In the genomic region with DNA sequence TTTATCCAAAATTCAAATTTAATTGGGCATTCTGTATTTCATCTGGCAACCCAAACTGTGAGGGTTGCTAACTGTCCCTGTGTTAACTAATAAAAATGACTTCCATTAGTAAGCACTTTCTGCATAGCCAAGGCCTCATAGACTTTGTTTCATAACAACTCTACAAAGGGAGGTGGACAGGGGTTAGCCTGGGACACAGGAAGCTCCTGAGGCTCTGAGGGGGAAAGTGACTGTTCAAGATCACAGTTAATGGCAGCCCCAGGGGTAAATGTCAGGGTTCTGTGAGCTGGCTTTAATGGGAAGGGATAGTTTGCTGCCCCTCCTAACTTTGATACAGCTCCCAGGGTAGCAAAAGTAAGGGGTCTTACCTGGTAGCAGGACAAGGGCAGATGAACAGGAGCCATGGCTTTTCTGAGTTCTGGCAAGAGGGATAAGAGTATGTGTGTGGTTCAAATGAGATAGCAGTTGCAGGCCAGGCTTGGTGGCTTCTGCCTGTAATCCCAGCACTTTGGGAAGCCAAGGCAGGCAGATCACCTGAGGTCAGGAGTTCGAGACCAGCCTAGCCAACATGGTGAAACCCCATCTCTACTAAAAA, we compare ENCODE assay signal across 17 cellular contexts. TPM values are rescaled to one million over a fixed set of nuclear protein-coding genes. Genes with fewer than 3 reads are reported as not detected.
DNase-seq lines count a peak whose midpoint lies in the region; ATAC-seq and TF ChIP-seq lines count a peak whose summit lies in the region.
"Had no signal": no experiment of that assay in that cellular context is flagged by ENCODE, and none has a peak within 500 bp of the region (broad histone marks: within the 10 kb centered on the region; RNA-seq: fewer than 3 reads in every experiment).

No MANE protein-coding gene starts in this region.

- no peak for TF ChIP-seq POLR2A in breast epithelium (IDR thresholded peaks at IDR 0.05)

- H3K4me3 ChIP-seq in breast epithelium, result no peak overlapping the region
- no peak overlapping the region for H3K4me3 ChIP-seq in fibroblast of villous mesenchyme (ENCODE audit: low read depth, low read length)
- H3K4me3 ChIP-seq: thoracic aorta had no signal

- H3K9me3 Mint-ChIP-seq in MCF 10A (ENCODE audit: unreplicated experiment), result peaks cover 2% of the 10 kb centered on the region
- H3K9me3 Mint-ChIP-seq: nephron, WTC11 had no signal

- POLR2A ChIA-PET in MCF 10A (lab: Yijun Ruan, JAX), result interaction anchor here (0.9 to 1.3 kb wide), 2 partner anchors 34 to 43 kb away, joined by 3 to 4 read pairs; no protein-coding TSS in a partner anchor

- no peaks in the 10 kb centered on the region for H3K36me3 Mint-ChIP-seq in MCF 10A (ENCODE audit: insufficient read depth, unreplicated experiment)
- H3K36me3 Mint-ChIP-seq: WTC11 had no signal

- no peaks in the 10 kb centered on the region for H3K9me3 ChIP-seq in breast epithelium
- H3K9me3 ChIP-seq: thoracic aorta had no signal

- peaks cover 14% of the 10 kb centered on the region for H3K4me1 Mint-ChIP-seq in MCF 10A (ENCODE audit: insufficient read depth, unreplicated experiment)

- H3K36me3 ChIP-seq in breast epithelium, result no peaks in the 10 kb centered on the region
- H3K36me3 ChIP-seq: thoracic aorta had no signal

- ATAC-seq in HG02981 (IDR thresholded peaks at IDR 0.05; ENCODE audit: unreplicated experiment) (no peak), GM21367 (IDR thresholded peaks at IDR 0.05; ENCODE audit: unreplicated experiment) (no peak)
- ATAC-seq: WTC11 had no signal

- no peak overlapping the region for H3K27ac Mint-ChIP-seq in MCF 10A (ENCODE audit: low read depth, unreplicated experiment)
- H3K27ac Mint-ChIP-seq: WTC11 had no signal

- TF ChIP-seq CTCF in MCF 10A (IDR thresholded peaks at IDR 0.05; ENCODE audit: unreplicated experiment), result no peak
- no peak for TF ChIP-seq CTCF in breast epithelium (IDR thresholded peaks at IDR 0.05)
- TF ChIP-seq CTCF in fibroblast of villous mesenchyme (IDR thresholded peaks at IDR 0.05; ENCODE audit: insufficient read depth, low read depth, low read length), result no peak

- no peaks in the 10 kb centered on the region for H3K27me3 ChIP-seq in breast epithelium
- H3K27me3 ChIP-seq: foreskin keratinocyte had no signal

- no peaks in the 10 kb centered on the region for H3K4me1 ChIP-seq in breast epithelium
- H3K4me1 ChIP-seq: foreskin keratinocyte had no signal

- H3K27me3 Mint-ChIP-seq in MCF 10A (ENCODE audit: insufficient read depth, unreplicated experiment), result no peaks in the 10 kb centered on the region

- BruUV-seq in MCF 10A (replicated peaks; lab: Mats Ljungman, UMichigan), result no TSS peak

- CTCF ChIA-PET in MCF 10A (lab: Yijun Ruan, JAX), result interaction anchor here (0.5 kb wide), 1 partner anchor 16 kb away, joined by 3 read pairs; no protein-coding TSS in a partner anchor

- no peak overlapping the region for H3K27ac ChIP-seq in breast epithelium
- H3K27ac ChIP-seq: foreskin keratinocyte, thoracic aorta had no signal

- peak; percentile 30 for DNase-seq in MCF 10A (ENCODE audit: unreplicated experiment)
- DNase-seq in breast epithelium (ENCODE audit: low spot score in 2 of 2), result no peak
- DNase-seq in SKM-1 (lab: John Stamatoyannopoulos, UW; ENCODE audit: unreplicated experiment), result peak; percentile 12
- DNase-seq in fibroblast of villous mesenchyme (ENCODE audit: low read depth), result peak; percentile 58
- no peak for DNase-seq in hippocampal formation (lab: John Stamatoyannopoulos, UW)
- DNase-seq in 8988T, result no peak
- DNase-seq: activated naive CD4-positive, alpha-beta T cell treated with Interleukin-2 at 50 U/mL for 16 hours; effector CD8-positive, alpha-beta T cell; stimulated activated CD4-positive, alpha-beta T cell treated with anti-CD3 and anti-CD28 coated beads, Interleukin-1b, Interleukin-23, amount 100 ng/mL, for 48 hours had no signal

- H3K4me3 Mint-ChIP-seq in MCF 10A (ENCODE audit: unreplicated experiment), result no peak overlapping the region
- H3K4me3 Mint-ChIP-seq: nephron, WTC11 had no signal

- intact Hi-C loops in MCF 10A (cut with micrococcal nuclease), result no loop called here
- intact Hi-C loops in breast epithelium (cut with DNase I; ENCODE audit: low total_unique reads), result no loop called here

RNA-seq across cellular contexts. Expression of a gene that starts 2.2 kb away (rescaled TPM):
- not detected in 2 replicates for total RNA-seq in MCF 10A (2022)
- under 1 TPM in 1 of 3 donors, not detected in 2; 0.16 TPM for total RNA-seq in breast epithelium
- not detected in 2 replicates for total RNA-seq in fibroblast of villous mesenchyme
- total RNA-seq: bronchial epithelial cell, foreskin keratinocyte, lower leg skin, thoracic aorta, WTC11 had no signal

RNA-seq across cellular contexts. Expression of a gene that starts 13.7 kb away (rescaled TPM):
- not detected in 2 replicates for total RNA-seq in MCF 10A (2022)
- total RNA-seq in breast epithelium, result 1 to 10 TPM; 3.5 to 7.6 (median 4.6) TPM
- total RNA-seq in fibroblast of villous mesenchyme, result under 0.01 TPM in 1 of 2 replicates, not detected in the other
- total RNA-seq: bronchial epithelial cell, foreskin keratinocyte had no signal

RNA-seq across cellular contexts. Expression of a gene that starts 57.2 kb away (rescaled TPM):
- 284 and 337 TPM in 2 replicates for total RNA-seq in MCF 10A (2022)
- 10 to 100 TPM; 65.5 to 76.8 (median 72.8) TPM for total RNA-seq in breast epithelium
- 47.1 and 55.4 TPM in 2 replicates for total RNA-seq in fibroblast of villous mesenchyme

Comparison
In these comparisons a context has a peak if more than half of its experiments do, and no peak if none do; other contexts are left out.
1. DNase-seq: peak in MCF 10A (single experiment), SKM-1 (single experiment) and fibroblast of villous mesenchyme (single experiment); none in breast epithelium (0 of 2), hippocampal formation (0 of 2) and 8988T (single experiment).